20 cellular contexts compared by ENCODE assay signal in the genomic region with DNA sequence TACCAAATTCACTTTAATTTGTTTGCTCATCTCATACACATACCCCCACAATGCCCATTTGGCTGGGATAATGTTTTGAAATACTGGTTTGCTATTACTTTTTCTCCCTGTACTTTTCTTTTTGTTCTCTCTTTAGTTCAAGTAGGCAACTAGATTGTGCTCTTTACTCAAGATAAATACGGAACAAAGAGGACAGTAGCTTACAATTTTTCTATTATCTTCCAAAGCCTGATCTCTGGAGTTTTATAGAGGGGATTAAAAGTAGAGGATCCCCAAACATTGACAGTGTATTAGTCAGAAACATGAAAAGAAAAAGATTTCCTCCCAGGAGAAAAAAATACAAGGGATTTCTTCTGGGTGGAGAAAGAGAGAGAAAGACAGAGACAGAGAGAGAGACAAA.
"Had no signal": no experiment of that assay in that cellular context is flagged by ENCODE, and none has a peak within 500 bp of the region (broad histone marks: within the 10 kb centered on the region; RNA-seq: fewer than 3 reads in every experiment).

No MANE protein-coding gene starts in this region.

- H3K27me3 ChIP-seq: ascending aorta, body of pancreas, SJSA1 had no signal

- ATAC-seq: activated CD4-positive, CD25-positive, alpha-beta regulatory T cell treated with anti-CD3 and anti-CD28 coated beads, Interleukin-2, amount 50 U/mL, for 24 hours; activated CD8-positive, alpha-beta T cell treated with anti-CD3 and anti-CD28 coated beads for 36 hours; body of pancreas; PC-3; SK-N-SH treated with all-trans-retinoic acid at 6 μM for 48 hours had no signal

- H3K4me3 ChIP-seq: ascending aorta, body of pancreas, SJSA1 had no signal

- H3K4me1 ChIP-seq: ascending aorta, body of pancreas, SJSA1 had no signal

- DNase-seq: activated CD4-positive, alpha-beta T cell treated with anti-CD3 and anti-CD28 coated beads for 4 hours; activated CD8-positive, alpha-beta memory T cell treated with anti-CD3 and anti-CD28 coated beads, Interleukin-2, amount 50 U/mL, for 48 hours; activated CD8-positive, alpha-beta T cell treated with anti-CD3 and anti-CD28 coated beads for 36 hours; activated naive CD4-positive, alpha-beta T cell; activated T-cell treated with anti-CD3 and anti-CD28 coated beads, Interleukin-2, amount 50 U/mL, for 1 hour; body of pancreas; central memory CD4-positive, alpha-beta T cell; NCI-H1092; NCI-H1436 treated with DMSO at 0.1 percent for 48 hours; NCI-H1930; NCI-H446 treated with DMSO at 0.1 percent for 48 hours; NCI-H524 treated with DMSO at 0.1 percent for 48 hours; PC-3; SHP77; SW 1271 had no signal

- H3K36me3 ChIP-seq: ascending aorta, SJSA1 had no signal

- H3K9me3 ChIP-seq: ascending aorta, body of pancreas, SJSA1 had no signal

- H3K27ac ChIP-seq: ascending aorta, body of pancreas, KMS-11, SJSA1 had no signal
